In the genomic region with DNA sequence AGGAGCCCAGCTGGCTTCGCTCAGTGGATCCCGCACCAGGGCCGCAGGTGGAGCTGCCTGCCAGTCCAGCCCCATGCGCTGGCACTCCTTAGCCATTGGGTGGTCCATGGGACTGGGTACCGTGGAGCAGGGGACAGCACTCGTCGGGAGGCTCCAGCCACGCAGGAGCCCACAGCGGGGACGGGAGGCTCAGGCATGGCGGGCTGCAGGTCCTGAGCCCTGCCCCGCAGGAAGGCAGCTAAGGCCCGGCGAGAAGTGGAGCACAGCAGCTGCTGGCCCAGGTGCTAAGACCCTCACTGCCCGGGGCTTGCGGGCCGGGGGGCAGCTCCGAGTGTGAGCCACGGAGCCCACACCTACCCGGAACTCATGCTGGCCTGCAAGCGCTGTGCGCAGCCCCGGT, we compare ENCODE assay signal across 10 cellular contexts.
"Had no signal": no experiment of that assay in that cellular context is flagged by ENCODE, and none has a peak within 500 bp of the region (broad histone marks: within the 10 kb centered on the region; RNA-seq: fewer than 3 reads in every experiment).

No MANE protein-coding gene starts in this region.

- H2AFZ ChIP-seq: GM23248 had no signal

- H3K9ac ChIP-seq: GM23248 had no signal

- H3K4me1 ChIP-seq: HAP-1 had no signal

- H3K4me3 ChIP-seq: GM23248, HAP-1, K562 had no signal

- ATAC-seq: HCT116, K562 had no signal

- FAIRE-seq: K562 had no signal

- H3K36me3 ChIP-seq: HAP-1 had no signal

- H3K27ac ChIP-seq: GM23248, HL-60 had no signal

- DNase-seq: GM23248, GOT3, H7, HFFc6, IMR-90, KG1 had no signal

- H3K9me3 ChIP-seq: HAP-1 had no signal
